In genomic region chr7:142313528-142313927, GRCh38 we compare ENCODE assay signal across 1 cellular context.
TF ChIP-seq lines count a peak whose summit lies in the region.

No MANE protein-coding gene starts in this region.

TF ChIP-seq in HepG2, 621 proteins besides CTCF, POLR2A, EP300 and RAD21 (continued from another document):
- TF ChIP-seq PRDM4 (CRISPR knock-in tag; IDR thresholded peaks at IDR 0.05; ENCODE audit: borderline replicate concordance), result no peak
